1 cellular context compared by ENCODE assay signal in the genomic region with DNA sequence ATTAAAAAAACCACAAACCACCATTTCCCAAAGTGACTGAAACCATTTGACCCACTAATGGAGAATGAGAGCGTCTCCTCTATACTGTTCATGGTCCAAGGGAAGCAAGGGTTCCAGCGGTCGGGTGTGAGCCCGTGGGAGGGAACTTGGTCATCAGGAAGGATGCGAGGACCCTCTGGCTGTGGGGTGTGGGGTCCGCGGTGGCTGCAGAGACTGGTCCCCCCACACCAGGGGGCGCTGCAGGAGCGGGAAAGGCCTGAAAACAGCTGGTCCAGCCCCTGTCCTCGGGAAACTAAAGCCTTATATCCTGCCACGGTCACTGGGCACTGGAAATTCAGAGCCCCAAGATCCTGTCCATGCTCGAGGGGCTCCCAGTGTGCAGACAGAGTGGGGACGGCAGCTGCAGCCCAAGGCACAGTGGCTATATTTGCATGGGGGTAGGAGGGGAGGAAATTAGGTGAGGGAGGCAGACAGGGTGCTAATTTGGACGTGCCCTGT.
TF ChIP-seq lines count a peak whose summit lies in the region.

No MANE protein-coding gene starts in this region.

TF ChIP-seq in HepG2, 621 proteins besides CTCF, POLR2A, EP300 and RAD21 (continues in another document):
- no peak for TF ChIP-seq NPAS2 (CRISPR knock-in tag; IDR thresholded peaks at IDR 0.05; ENCODE audit: borderline replicate concordance)
- no peak for TF ChIP-seq KLF11 (CRISPR knock-in tag; IDR thresholded peaks at IDR 0.05)
- no peak for TF ChIP-seq ADNP (CRISPR knock-in tag; IDR thresholded peaks at IDR 0.05)
- no peak for TF ChIP-seq SRY (CRISPR knock-in tag; IDR thresholded peaks at IDR 0.05)
- TF ChIP-seq ZNF616 (CRISPR knock-in tag; IDR thresholded peaks at IDR 0.05; ENCODE audit: low read depth): no peak
- 0 out of 2 replicates have a peak, but pooled peaks have one; percentile 2 for TF ChIP-seq ZFY (CRISPR knock-in tag; IDR thresholded peaks at IDR 0.05)
- no peak for TF ChIP-seq NFE2L1 (CRISPR knock-in tag; IDR thresholded peaks at IDR 0.05; ENCODE audit: borderline replicate concordance)
- TF ChIP-seq ZMYM4 (CRISPR knock-in tag; IDR thresholded peaks at IDR 0.05): no peak; the same call in 1 of the 2 replicates
- TF ChIP-seq, protein P1, sequence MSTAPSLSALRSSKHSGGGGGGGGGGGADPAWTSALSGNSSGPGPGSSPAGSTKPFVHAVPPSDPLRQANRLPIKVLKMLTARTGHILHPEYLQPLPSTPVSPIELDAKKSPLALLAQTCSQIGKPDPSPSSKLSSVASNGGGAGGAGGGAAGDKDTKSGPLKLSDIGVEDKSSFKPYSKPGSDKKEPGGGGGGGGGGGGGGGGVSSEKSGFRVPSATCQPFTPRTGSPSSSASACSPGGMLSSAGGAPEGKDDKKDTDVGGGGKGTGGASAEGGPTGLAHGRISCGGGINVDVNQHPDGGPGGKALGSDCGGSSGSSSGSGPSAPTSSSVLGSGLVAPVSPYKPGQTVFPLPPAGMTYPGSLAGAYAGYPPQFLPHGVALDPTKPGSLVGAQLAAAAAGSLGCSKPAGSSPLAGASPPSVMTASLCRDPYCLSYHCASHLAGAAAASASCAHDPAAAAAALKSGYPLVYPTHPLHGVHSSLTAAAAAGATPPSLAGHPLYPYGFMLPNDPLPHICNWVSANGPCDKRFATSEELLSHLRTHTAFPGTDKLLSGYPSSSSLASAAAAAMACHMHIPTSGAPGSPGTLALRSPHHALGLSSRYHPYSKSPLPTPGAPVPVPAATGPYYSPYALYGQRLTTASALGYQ (CRISPR knock-in tag; IDR thresholded peaks at IDR 0.05): no peak
- TF ChIP-seq KDM5A (IDR thresholded peaks at IDR 0.05; ENCODE audit: borderline replicate concordance, low read length): peak; percentile 74
- TF ChIP-seq, protein P2, sequence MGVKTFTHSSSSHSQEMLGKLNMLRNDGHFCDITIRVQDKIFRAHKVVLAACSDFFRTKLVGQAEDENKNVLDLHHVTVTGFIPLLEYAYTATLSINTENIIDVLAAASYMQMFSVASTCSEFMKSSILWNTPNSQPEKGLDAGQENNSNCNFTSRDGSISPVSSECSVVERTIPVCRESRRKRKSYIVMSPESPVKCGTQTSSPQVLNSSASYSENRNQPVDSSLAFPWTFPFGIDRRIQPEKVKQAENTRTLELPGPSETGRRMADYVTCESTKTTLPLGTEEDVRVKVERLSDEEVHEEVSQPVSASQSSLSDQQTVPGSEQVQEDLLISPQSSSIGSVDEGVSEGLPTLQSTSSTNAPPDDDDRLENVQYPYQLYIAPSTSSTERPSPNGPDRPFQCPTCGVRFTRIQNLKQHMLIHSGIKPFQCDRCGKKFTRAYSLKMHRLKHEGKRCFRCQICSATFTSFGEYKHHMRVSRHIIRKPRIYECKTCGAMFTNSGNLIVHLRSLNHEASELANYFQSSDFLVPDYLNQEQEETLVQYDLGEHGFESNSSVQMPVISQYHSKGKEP (CRISPR knock-in tag; IDR thresholded peaks at IDR 0.05): no peak
- no peak for TF ChIP-seq ISL2 (CRISPR knock-in tag; IDR thresholded peaks at IDR 0.05)
- peak; percentile 59; the same call in 1 of the 2 replicates for TF ChIP-seq ARNT2 (CRISPR knock-in tag; IDR thresholded peaks at IDR 0.05; ENCODE audit: low read depth)
- TF ChIP-seq NONO (IDR thresholded peaks at IDR 0.05): no peak
- TF ChIP-seq NONO (CRISPR knock-in tag; conservative IDR thresholded peaks at IDR 0.05): peak; percentile 58; the same call in 1 of the 2 replicates
- TF ChIP-seq, protein P3, sequence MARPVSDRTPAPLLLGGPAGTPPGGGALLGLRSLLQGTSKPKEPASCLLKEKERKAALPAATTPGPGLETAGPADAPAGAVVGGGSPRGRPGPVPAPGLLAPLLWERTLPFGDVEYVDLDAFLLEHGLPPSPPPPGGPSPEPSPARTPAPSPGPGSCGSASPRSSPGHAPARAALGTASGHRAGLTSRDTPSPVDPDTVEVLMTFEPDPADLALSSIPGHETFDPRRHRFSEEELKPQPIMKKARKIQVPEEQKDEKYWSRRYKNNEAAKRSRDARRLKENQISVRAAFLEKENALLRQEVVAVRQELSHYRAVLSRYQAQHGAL (CRISPR knock-in tag; IDR thresholded peaks at IDR 0.05; ENCODE audit: not compliant biosample characterization): no peak
- TF ChIP-seq, protein P4, sequence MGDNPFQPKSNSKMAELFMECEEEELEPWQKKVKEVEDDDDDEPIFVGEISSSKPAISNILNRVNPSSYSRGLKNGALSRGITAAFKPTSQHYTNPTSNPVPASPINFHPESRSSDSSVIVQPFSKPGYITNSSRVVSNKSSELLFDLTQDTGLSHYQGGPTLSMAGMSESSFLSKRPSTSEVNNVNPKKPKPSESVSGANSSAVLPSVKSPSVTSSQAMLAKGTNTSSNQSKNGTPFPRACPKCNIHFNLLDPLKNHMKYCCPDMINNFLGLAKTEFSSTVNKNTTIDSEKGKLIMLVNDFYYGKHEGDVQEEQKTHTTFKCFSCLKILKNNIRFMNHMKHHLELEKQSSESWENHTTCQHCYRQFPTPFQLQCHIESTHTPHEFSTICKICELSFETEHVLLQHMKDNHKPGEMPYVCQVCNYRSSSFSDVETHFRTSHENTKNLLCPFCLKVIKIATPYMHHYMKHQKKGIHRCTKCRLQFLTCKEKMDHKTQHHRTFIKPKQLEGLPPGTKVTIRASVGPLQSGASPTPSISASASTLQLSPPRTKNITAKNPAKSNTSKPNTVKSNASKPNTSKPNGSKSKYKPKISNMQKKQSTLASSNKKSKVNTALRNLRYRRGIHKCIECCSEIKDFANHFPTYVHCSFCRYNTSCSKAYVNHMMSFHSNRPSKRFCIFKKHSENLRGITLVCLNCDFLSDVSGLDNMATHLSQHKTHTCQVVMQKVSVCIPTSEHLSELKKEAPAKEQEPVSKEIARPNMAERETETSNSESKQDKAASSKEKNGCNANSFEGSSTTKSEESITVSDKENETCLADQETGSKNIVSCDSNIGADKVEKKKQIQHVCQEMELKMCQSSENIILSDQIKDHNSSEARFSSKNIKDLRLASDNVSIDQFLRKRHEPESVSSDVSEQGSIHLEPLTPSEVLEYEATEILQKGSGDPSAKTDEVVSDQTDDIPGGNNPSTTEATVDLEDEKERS (CRISPR knock-in tag; IDR thresholded peaks at IDR 0.05): no peak
- TF ChIP-seq YY1 (IDR thresholded peaks at IDR 0.05; ENCODE audit: insufficient read depth, insufficient replicate concordance, low read depth, low read length): peak; percentile 45
- TF ChIP-seq, protein P5, sequence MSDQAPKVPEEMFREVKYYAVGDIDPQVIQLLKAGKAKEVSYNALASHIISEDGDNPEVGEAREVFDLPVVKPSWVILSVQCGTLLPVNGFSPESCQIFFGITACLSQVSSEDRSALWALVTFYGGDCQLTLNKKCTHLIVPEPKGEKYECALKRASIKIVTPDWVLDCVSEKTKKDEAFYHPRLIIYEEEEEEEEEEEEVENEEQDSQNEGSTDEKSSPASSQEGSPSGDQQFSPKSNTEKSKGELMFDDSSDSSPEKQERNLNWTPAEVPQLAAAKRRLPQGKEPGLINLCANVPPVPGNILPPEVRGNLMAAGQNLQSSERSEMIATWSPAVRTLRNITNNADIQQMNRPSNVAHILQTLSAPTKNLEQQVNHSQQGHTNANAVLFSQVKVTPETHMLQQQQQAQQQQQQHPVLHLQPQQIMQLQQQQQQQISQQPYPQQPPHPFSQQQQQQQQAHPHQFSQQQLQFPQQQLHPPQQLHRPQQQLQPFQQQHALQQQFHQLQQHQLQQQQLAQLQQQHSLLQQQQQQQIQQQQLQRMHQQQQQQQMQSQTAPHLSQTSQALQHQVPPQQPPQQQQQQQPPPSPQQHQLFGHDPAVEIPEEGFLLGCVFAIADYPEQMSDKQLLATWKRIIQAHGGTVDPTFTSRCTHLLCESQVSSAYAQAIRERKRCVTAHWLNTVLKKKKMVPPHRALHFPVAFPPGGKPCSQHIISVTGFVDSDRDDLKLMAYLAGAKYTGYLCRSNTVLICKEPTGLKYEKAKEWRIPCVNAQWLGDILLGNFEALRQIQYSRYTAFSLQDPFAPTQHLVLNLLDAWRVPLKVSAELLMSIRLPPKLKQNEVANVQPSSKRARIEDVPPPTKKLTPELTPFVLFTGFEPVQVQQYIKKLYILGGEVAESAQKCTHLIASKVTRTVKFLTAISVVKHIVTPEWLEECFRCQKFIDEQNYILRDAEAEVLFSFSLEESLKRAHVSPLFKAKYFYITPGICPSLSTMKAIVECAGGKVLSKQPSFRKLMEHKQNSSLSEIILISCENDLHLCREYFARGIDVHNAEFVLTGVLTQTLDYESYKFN (CRISPR knock-in tag; conservative IDR thresholded peaks at IDR 0.05): no peak
- no peak for TF ChIP-seq ELF4 (CRISPR knock-in tag; IDR thresholded peaks at IDR 0.05; ENCODE audit: borderline replicate concordance)
- 0 out of 2 replicates have a peak, but pooled peaks have one; percentile 43 for TF ChIP-seq MIXL1 (CRISPR knock-in tag; IDR thresholded peaks at IDR 0.05)
- peak; percentile 99 for TF ChIP-seq STAG1 (CRISPR knock-in tag; IDR thresholded peaks at IDR 0.05)
- TF ChIP-seq MED8 (CRISPR knock-in tag; IDR thresholded peaks at IDR 0.05; ENCODE audit: insufficient replicate concordance): no peak
- TF ChIP-seq, protein P6, sequence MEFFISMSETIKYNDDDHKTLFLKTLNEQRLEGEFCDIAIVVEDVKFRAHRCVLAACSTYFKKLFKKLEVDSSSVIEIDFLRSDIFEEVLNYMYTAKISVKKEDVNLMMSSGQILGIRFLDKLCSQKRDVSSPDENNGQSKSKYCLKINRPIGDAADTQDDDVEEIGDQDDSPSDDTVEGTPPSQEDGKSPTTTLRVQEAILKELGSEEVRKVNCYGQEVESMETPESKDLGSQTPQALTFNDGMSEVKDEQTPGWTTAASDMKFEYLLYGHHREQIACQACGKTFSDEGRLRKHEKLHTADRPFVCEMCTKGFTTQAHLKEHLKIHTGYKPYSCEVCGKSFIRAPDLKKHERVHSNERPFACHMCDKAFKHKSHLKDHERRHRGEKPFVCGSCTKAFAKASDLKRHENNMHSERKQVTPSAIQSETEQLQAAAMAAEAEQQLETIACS (CRISPR knock-in tag; IDR thresholded peaks at IDR 0.05): no peak
- TF ChIP-seq, protein P7, sequence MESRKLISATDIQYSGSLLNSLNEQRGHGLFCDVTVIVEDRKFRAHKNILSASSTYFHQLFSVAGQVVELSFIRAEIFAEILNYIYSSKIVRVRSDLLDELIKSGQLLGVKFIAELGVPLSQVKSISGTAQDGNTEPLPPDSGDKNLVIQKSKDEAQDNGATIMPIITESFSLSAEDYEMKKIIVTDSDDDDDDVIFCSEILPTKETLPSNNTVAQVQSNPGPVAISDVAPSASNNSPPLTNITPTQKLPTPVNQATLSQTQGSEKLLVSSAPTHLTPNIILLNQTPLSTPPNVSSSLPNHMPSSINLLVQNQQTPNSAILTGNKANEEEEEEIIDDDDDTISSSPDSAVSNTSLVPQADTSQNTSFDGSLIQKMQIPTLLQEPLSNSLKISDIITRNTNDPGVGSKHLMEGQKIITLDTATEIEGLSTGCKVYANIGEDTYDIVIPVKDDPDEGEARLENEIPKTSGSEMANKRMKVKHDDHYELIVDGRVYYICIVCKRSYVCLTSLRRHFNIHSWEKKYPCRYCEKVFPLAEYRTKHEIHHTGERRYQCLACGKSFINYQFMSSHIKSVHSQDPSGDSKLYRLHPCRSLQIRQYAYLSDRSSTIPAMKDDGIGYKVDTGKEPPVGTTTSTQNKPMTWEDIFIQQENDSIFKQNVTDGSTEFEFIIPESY (CRISPR knock-in tag; IDR thresholded peaks at IDR 0.05): no peak
- no peak for TF ChIP-seq KMT2B (CRISPR knock-in tag; IDR thresholded peaks at IDR 0.05)
- TF ChIP-seq ZNF552 (CRISPR knock-in tag; IDR thresholded peaks at IDR 0.05; ENCODE audit: borderline replicate concordance): no peak
- TF ChIP-seq, protein P8, sequence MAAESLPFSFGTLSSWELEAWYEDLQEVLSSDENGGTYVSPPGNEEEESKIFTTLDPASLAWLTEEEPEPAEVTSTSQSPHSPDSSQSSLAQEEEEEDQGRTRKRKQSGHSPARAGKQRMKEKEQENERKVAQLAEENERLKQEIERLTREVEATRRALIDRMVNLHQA (CRISPR knock-in tag; IDR thresholded peaks at IDR 0.05): no peak
- TF ChIP-seq ZNF83 (CRISPR knock-in tag; IDR thresholded peaks at IDR 0.05; ENCODE audit: borderline replicate concordance): no peak
- TF ChIP-seq ZNF790 (CRISPR knock-in tag; IDR thresholded peaks at IDR 0.05; ENCODE audit: borderline replicate concordance): no peak
- no peak for TF ChIP-seq MTA3 (CRISPR knock-in tag; IDR thresholded peaks at IDR 0.05)
- TF ChIP-seq, protein P9, sequence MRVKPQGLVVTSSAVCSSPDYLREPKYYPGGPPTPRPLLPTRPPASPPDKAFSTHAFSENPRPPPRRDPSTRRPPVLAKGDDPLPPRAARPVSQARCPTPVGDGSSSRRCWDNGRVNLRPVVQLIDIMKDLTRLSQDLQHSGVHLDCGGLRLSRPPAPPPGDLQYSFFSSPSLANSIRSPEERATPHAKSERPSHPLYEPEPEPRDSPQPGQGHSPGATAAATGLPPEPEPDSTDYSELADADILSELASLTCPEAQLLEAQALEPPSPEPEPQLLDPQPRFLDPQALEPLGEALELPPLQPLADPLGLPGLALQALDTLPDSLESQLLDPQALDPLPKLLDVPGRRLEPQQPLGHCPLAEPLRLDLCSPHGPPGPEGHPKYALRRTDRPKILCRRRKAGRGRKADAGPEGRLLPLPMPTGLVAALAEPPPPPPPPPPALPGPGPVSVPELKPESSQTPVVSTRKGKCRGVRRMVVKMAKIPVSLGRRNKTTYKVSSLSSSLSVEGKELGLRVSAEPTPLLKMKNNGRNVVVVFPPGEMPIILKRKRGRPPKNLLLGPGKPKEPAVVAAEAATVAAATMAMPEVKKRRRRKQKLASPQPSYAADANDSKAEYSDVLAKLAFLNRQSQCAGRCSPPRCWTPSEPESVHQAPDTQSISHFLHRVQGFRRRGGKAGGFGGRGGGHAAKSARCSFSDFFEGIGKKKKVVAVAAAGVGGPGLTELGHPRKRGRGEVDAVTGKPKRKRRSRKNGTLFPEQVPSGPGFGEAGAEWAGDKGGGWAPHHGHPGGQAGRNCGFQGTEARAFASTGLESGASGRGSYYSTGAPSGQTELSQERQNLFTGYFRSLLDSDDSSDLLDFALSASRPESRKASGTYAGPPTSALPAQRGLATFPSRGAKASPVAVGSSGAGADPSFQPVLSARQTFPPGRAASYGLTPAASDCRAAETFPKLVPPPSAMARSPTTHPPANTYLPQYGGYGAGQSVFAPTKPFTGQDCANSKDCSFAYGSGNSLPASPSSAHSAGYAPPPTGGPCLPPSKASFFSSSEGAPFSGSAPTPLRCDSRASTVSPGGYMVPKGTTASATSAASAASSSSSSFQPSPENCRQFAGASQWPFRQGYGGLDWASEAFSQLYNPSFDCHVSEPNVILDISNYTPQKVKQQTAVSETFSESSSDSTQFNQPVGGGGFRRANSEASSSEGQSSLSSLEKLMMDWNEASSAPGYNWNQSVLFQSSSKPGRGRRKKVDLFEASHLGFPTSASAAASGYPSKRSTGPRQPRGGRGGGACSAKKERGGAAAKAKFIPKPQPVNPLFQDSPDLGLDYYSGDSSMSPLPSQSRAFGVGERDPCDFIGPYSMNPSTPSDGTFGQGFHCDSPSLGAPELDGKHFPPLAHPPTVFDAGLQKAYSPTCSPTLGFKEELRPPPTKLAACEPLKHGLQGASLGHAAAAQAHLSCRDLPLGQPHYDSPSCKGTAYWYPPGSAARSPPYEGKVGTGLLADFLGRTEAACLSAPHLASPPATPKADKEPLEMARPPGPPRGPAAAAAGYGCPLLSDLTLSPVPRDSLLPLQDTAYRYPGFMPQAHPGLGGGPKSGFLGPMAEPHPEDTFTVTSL (CRISPR knock-in tag; IDR thresholded peaks at IDR 0.05; ENCODE audit: borderline replicate concordance): no peak
- TF ChIP-seq SIX1 (CRISPR knock-in tag; IDR thresholded peaks at IDR 0.05; ENCODE audit: borderline replicate concordance): no peak
- no peak for TF ChIP-seq FOXP1 (IDR thresholded peaks at IDR 0.05)
- TF ChIP-seq FOXP1 (CRISPR knock-in tag; IDR thresholded peaks at IDR 0.05): no peak
- no peak for TF ChIP-seq ZNF615 (CRISPR knock-in tag; IDR thresholded peaks at IDR 0.05; ENCODE audit: borderline replicate concordance)
- TF ChIP-seq, protein P10, sequence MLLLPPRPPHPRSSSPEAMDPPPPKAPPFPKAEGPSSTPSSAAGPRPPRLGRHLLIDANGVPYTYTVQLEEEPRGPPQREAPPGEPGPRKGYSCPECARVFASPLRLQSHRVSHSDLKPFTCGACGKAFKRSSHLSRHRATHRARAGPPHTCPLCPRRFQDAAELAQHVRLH (CRISPR knock-in tag; IDR thresholded peaks at IDR 0.05; ENCODE audit: borderline replicate concordance, low read depth): peak; percentile 73; the same call in 1 of the 2 replicates
